24 cellular contexts compared by ENCODE assay signal in genomic region chr13:99723847-99724246, GRCh38.
"Had no signal": no experiment of that assay in that cellular context is flagged by ENCODE, and none has a peak within 500 bp of the region (broad histone marks: within the 10 kb centered on the region; RNA-seq: fewer than 3 reads in every experiment).

No MANE protein-coding gene starts in this region.

- H3K4me1 ChIP-seq: heart left ventricle, testis, vagina had no signal

- H3K36me3 ChIP-seq: heart left ventricle, vagina had no signal

- H3K9me3 ChIP-seq: heart left ventricle, testis, vagina had no signal

- ATAC-seq: activated CD4-positive, alpha-beta T cell treated with anti-CD3 and anti-CD28 coated beads for 36 hours; activated T-cell treated with anti-CD3 and anti-CD28 coated beads, Interleukin-2, amount 50 U/mL, for 4 hours; heart left ventricle; left lobe of liver; stimulated activated naive B cell treated with anti-CD40 and anti-IgM and Interleukin-4, amounts not matched to agents 10 μg/mL and 1 μg/mL and 100 μg/mL, for 72 hours had no signal

- H3K27me3 ChIP-seq: heart left ventricle, testis, vagina had no signal

- H3K36me3 Mint-ChIP-seq: type B pancreatic cell had no signal

- H3K27ac Mint-ChIP-seq: activated B cell treated with CpG ODN at 0.5 μM for 24 hours; activated CD4-positive, alpha-beta T cell treated with anti-CD3 and anti-CD28 coated beads for 36 hours; naive B cell; progenitor cell of endocrine pancreas; stimulated activated naive B cell treated with anti-CD40 and anti-IgM and Interleukin-4, amounts not matched to agents 10 μg/mL and 1 μg/mL and 100 μg/mL, for 72 hours; type B pancreatic cell had no signal

- H3K27ac ChIP-seq: coronary artery, epithelial cell of prostate, heart left ventricle, testis, vagina had no signal

- H3K4me3 ChIP-seq: coronary artery, heart left ventricle, lung, testis, vagina had no signal

- DNase-seq: activated B cell treated with CpG ODN at 0.5 μM for 24 hours; activated CD4-positive, alpha-beta T cell treated with anti-CD3 and anti-CD28 coated beads for 36 hours; activated CD4-positive, alpha-beta T cell treated with anti-CD3 and anti-CD28 coated beads, Interleukin-2, amount 50 U/mL, for 4 hours; activated CD8-positive, alpha-beta memory T cell treated with anti-CD3 and anti-CD28 coated beads, Interleukin-2, amount 50 U/mL, for 48 hours; activated naive CD4-positive, alpha-beta T cell treated with Interleukin-2 at 50 U/mL for 16 hours; activated T-cell treated with anti-CD3 and anti-CD28 coated beads, Interleukin-2, amount 50 U/mL, for 4 hours; amygdala; cerebellar nuclear complex; heart left ventricle; kidney; naive B cell; retina; stimulated activated CD4-positive, alpha-beta T cell treated with anti-CD3 and anti-CD28 coated beads, Interleukin-2, amount 100 ng/mL, for 48 hours; stimulated activated CD8-positive, alpha-beta memory T cell treated with anti-CD3 and anti-CD28 coated beads, Interleukin-4, amount 100 ng/mL, for 48 hours; stimulated activated naive B cell treated with anti-CD40 and anti-IgM and Interleukin-4, amounts not matched to agents 10 μg/mL and 1 μg/mL and 100 μg/mL, for 72 hours; T1000; testis had no signal

- H3K9me3 Mint-ChIP-seq: activated B cell treated with CpG ODN at 0.5 μM for 24 hours; activated T-cell treated with anti-CD3 and anti-CD28 coated beads, Interleukin-2, amount 50 U/mL, for 4 hours; stimulated activated naive B cell treated with anti-CD40 and anti-IgM and Interleukin-4, amounts not matched to agents 10 μg/mL and 1 μg/mL and 100 μg/mL, for 72 hours; type B pancreatic cell had no signal
